ENCODE assay signal across 8 cellular contexts in genomic region chr1:27522860-27523665, GRCh38. TPM values are rescaled to one million over a fixed set of nuclear protein-coding genes. Genes with fewer than 3 reads are reported as not detected.
A peak's percentile ranks its signal among the peaks of the same experiment; 100 is the strongest.
DNase-seq lines count a peak whose midpoint lies in the region; TF ChIP-seq lines count a peak whose summit lies in the region.

No MANE protein-coding gene starts in this region.

- peaks cover 80% of the 10 kb centered on the region for H3K4me1 ChIP-seq in mesodermal cell (ENCODE audit: control insufficient read depth, insufficient read depth, low read length, poor library complexity, severe bottlenecking)

- no peak overlapping the region for H3K4me3 ChIP-seq in astrocyte of the cerebellum (ENCODE audit: low read depth, low read length)
- no peak overlapping the region for H3K4me3 ChIP-seq in mesodermal cell (ENCODE audit: extremely low read depth, insufficient read depth, low read length, poor library complexity, severe bottlenecking)

- peak; percentile 8 for DNase-seq in NK-92 treated with Interleukin-12 subunit alpha and Interleukin-12 subunit beta, amount 100 ng/mL, for 24 hours (lab: John Stamatoyannopoulos, UW)
- no peak for DNase-seq in NK-92 (lab: John Stamatoyannopoulos, UW; ENCODE audit: unreplicated experiment)
- DNase-seq in T-helper 1 cell: peak in 4 of 5 donors; percentile 31 to 76 (median 38)
- DNase-seq in astrocyte of the cerebellum (ENCODE audit: low read depth): no peak
- DNase-seq in RPMI8226: no peak
- DNase-seq in GF-D8 (lab: John Stamatoyannopoulos, UW): no peak

- in situ Hi-C loops in astrocyte of the cerebellum (cut with HindIII; ENCODE audit: low sequenced_read_pairs): no loop called here

- 47 to 48% methylated on average over 9 to 11 of the region's 14 CpGs for WGBS in mesodermal cell (ENCODE audit: insufficient coverage in 2 of 2), 2 experiments

- peak; percentile 42 for TF ChIP-seq CTCF in astrocyte of the cerebellum (IDR thresholded peaks at IDR 0.05; ENCODE audit: low read depth, low read length, missing control alignments)

- H3K36me3 ChIP-seq in mesodermal cell (ENCODE audit: control insufficient read depth, insufficient read depth, low read length): no peaks in the 10 kb centered on the region

- H3K9me3 ChIP-seq in mesodermal cell (ENCODE audit: control insufficient read depth, low read length): no peaks in the 10 kb centered on the region

- H3K27ac ChIP-seq in mesodermal cell (ENCODE audit: low read depth, low read length, severe bottlenecking): peak overlapping the region; percentile 54
- peak overlapping the region; percentile 88 for H3K27ac ChIP-seq in temporal lobe (ENCODE audit: low read depth, low read length)

RNA-seq across cellular contexts. Expression of gene WASF2, which starts 33.1 kb away (rescaled TPM):
- polyA plus RNA-seq in mesodermal cell (2013, experiment 1 of 2): 98.9 TPM
- polyA plus RNA-seq in mesodermal cell (2013, experiment 2 of 2): 92.9 TPM
- total RNA-seq in temporal lobe: 10.1 TPM

Comparison
In these comparisons a context has a peak if more than half of its experiments do, and no peak if none do; other contexts are left out.
1. DNase-seq: peak in NK-92 treated with Interleukin-12 subunit alpha and Interleukin-12 subunit beta, amount 100 ng/mL, for 24 hours (single experiment) and T-helper 1 cell (4 of 5); none in NK-92 (single experiment), astrocyte of the cerebellum (single experiment), RPMI8226 (single experiment) and GF-D8 (single experiment).